1 cellular context compared by ENCODE assay signal in genomic region chr11:110311783-110312578, GRCh38.
TF ChIP-seq lines count a peak whose summit lies in the region.

No MANE protein-coding gene starts in this region.

TF ChIP-seq in K562, 482 proteins besides CTCF, POLR2A, EP300 and RAD21 (continued from another document):
- TF ChIP-seq RCOR1 (IDR thresholded peaks at IDR 0.05; ENCODE audit: borderline replicate concordance in 1 of 2, low read depth in 2 of 2, low read length in 2 of 2) (no peak), ZNF561 (CRISPR knock-in tag; conservative IDR thresholded peaks at IDR 0.05) (no peak), OTX1 (CRISPR knock-in tag; IDR thresholded peaks at IDR 0.05) (no peak), L3MBTL2 (IDR thresholded peaks at IDR 0.05) (no peak), CHD2 (IDR thresholded peaks at IDR 0.05; ENCODE audit: low read depth, low read length) (no peak), BACH1 (tag; IDR thresholded peaks at IDR 0.05) (peak; percentile 73), KDM5B (IDR thresholded peaks at IDR 0.05; ENCODE audit: insufficient replicate concordance, low read depth, low read length) (no peak), TRIM28 (IDR thresholded peaks at IDR 0.05) (no peak), KLF1 (tag; IDR thresholded peaks at IDR 0.05) (no peak), NFE2L1 (tag; IDR thresholded peaks at IDR 0.05; ENCODE audit: borderline replicate concordance, low read depth) (peak; percentile 91), ZBTB12 (CRISPR knock-in tag; IDR thresholded peaks at IDR 0.05) (no peak), ELF2 (CRISPR knock-in tag; IDR thresholded peaks at IDR 0.05) (no peak), SMARCA4 (IDR thresholded peaks at IDR 0.05) (0 out of 2 replicates have a peak, but pooled peaks have one; percentile 17), PTBP1 (IDR thresholded peaks at IDR 0.05; ENCODE audit: low read depth, low read length) (no peak), ZNF134 (CRISPR knock-in tag; conservative IDR thresholded peaks at IDR 0.05) (no peak), ATF3 (IDR thresholded peaks at IDR 0.05) (peak; percentile 36), ATF3 (CRISPR knock-in tag; conservative IDR thresholded peaks at IDR 0.05) (no peak), MAFF (IDR thresholded peaks at IDR 0.05; ENCODE audit: low read length) (peak; percentile 95), MBD1 (CRISPR knock-in tag; IDR thresholded peaks at IDR 0.05) (no peak), MEIS2 (IDR thresholded peaks at IDR 0.05; ENCODE audit: partially characterized antibody) (peak; percentile 18), NFYB (IDR thresholded peaks at IDR 0.05; ENCODE audit: extremely low read depth, insufficient read length) (no peak), ETV6 (IDR thresholded peaks at IDR 0.05; ENCODE audit: borderline replicate concordance in 1 of 2, low read depth in 2 of 2, low read length in 1 of 2) (no peak), ETV6 (CRISPR knock-in tag; IDR thresholded peaks at IDR 0.05; ENCODE audit: borderline replicate concordance) (no peak), POLR2AphosphoS5 (IDR thresholded peaks at IDR 0.05; ENCODE audit: control insufficient read depth, insufficient read depth, low read depth, low read length) (no peak), ZNF174 (CRISPR knock-in tag; IDR thresholded peaks at IDR 0.05) (no peak), JUND (IDR thresholded peaks at IDR 0.05; ENCODE audit: borderline replicate concordance, low read depth, low read length) (peak; percentile 38; the same call in 1 of the 2 replicates), JUND (tag; IDR thresholded peaks at IDR 0.05; ENCODE audit: borderline replicate concordance, low read depth, low read length) (peak; percentile 19; the same call in 1 of the 3 replicates), PCBP2 (IDR thresholded peaks at IDR 0.05; ENCODE audit: low read depth, low read length, poor library complexity, severe bottlenecking) (no peak), PBX2 (CRISPR knock-in tag; IDR thresholded peaks at IDR 0.05; ENCODE audit: low read depth) (no peak), PBX2 (tag; conservative IDR thresholded peaks at IDR 0.05; ENCODE audit: low read depth) (no peak), ZNF644 (tag; IDR thresholded peaks at IDR 0.05; ENCODE audit: low read depth) (no peak), ARHGAP35 (IDR thresholded peaks at IDR 0.05; ENCODE audit: partially characterized antibody) (no peak), C11orf30 (IDR thresholded peaks at IDR 0.05; ENCODE audit: low read depth) (peak; percentile 91), FOSL1 (tag; conservative IDR thresholded peaks at IDR 0.05) (peak; percentile 68), ZNF316 (IDR thresholded peaks at IDR 0.05) (peak; percentile 97), FOXP4 (CRISPR knock-in tag; IDR thresholded peaks at IDR 0.05; ENCODE audit: borderline replicate concordance) (no peak), GATAD2A (IDR thresholded peaks at IDR 0.05) (no peak), ZNF280A (IDR thresholded peaks at IDR 0.05; ENCODE audit: low read depth, partially characterized antibody) (no peak)
TF ChIP-seq in K562: peak in this region for 14.
